Comparison of ENCODE assay signal across 24 cellular contexts in the genomic region with DNA sequence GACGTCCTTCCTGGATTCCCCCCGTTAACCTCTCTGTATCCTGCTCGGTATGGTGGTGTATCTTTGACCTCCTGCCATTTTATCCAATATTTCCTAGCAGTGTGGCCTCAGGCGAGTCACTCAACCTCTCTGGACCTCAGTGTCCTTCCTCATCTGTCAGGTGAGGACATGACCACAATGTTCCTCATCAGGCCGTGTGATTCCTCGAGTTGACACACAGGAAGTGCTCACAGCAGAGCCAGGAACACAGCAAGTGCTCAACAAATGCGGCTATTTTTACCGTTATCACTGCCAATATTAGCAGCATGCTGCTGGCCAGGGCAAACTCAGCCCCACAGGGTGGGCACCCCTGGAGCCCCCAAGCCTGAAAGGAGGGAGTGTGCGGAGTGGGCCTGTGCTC.
A peak's percentile ranks its signal among the peaks of the same experiment; 100 is the strongest.
DNase-seq lines count a peak whose midpoint lies in the region; ATAC-seq, FAIRE-seq and TF ChIP-seq lines count a peak whose summit lies in the region.
"Had no signal": no experiment of that assay in that cellular context is flagged by ENCODE, and none has a peak within 500 bp of the region (broad histone marks: within the 10 kb centered on the region; RNA-seq: fewer than 3 reads in every experiment).

No MANE protein-coding gene starts in this region.

- H4K20me1 ChIP-seq in HepG2 (ENCODE audit: insufficient read depth, low read length) (no peaks in the 10 kb centered on the region), PC-9 (ENCODE audit: insufficient read depth) (no peaks in the 10 kb centered on the region)

- TF ChIP-seq CTCF in liver (IDR thresholded peaks at IDR 0.05; ENCODE audit: low read depth, low read length, missing input control) (no peak), HepG2 (CRISPR knock-in tag; IDR thresholded peaks at IDR 0.05) (no peak), bronchial epithelial cell (IDR thresholded peaks at IDR 0.05; ENCODE audit: insufficient read depth, low read length, severe bottlenecking) (no peak), sigmoid colon (IDR thresholded peaks at IDR 0.05) (no peak), WERI-Rb-1 (IDR thresholded peaks at IDR 0.05; ENCODE audit: low read depth, low read length) (no peak), PC-9 (conservative IDR thresholded peaks at IDR 0.05) (no peak)

- H3K4me3 ChIP-seq in liver (ENCODE audit: low read depth in 1 of 3, low read length in 3 of 3) (no peak overlapping the region), HepG2 (replicated peaks in 1 of 3; ENCODE audit: insufficient read depth in 1 of 3, low read depth in 2 of 3, low read length in 3 of 3) (no peak overlapping the region), bronchial epithelial cell (ENCODE audit: low read depth, low read length) (no peak overlapping the region), sigmoid colon (no peak overlapping the region), WERI-Rb-1 (ENCODE audit: low read depth, low read length) (no peak overlapping the region), PC-9 (no peak overlapping the region)
- H3K4me3 ChIP-seq: prostate gland, stomach had no signal

- CTCF ChIA-PET in HepG2 (lab: Yijun Ruan, JAX; ENCODE audit: low intra/inter-chr PET ratio, low total read pairs) (no interaction called here), PC-9 (lab: Charles Lee) (no interaction called here)

- FAIRE-seq in HepG2 (lab: Jason Lieb, UNC), result no peak
- FAIRE-seq in bronchial epithelial cell (lab: Jason Lieb, UNC), result no peak
- FAIRE-seq: small intestine had no signal

- H3K79me2 ChIP-seq in HepG2 (ENCODE audit: insufficient read depth, low read length) (no peaks in the 10 kb centered on the region), PC-9 (ENCODE audit: low read depth) (no peaks in the 10 kb centered on the region)

- TF ChIP-seq EP300 in HepG2 (IDR thresholded peaks at IDR 0.05; ENCODE audit: low read depth in 2 of 2, low read length in 2 of 2) (no peak), HepG2 (CRISPR knock-in tag; IDR thresholded peaks at IDR 0.05; ENCODE audit: borderline replicate concordance) (no peak), sigmoid colon (IDR thresholded peaks at IDR 0.05) (no peak)

- BruUV-seq in HepG2 (replicated peaks; lab: Mats Ljungman, UMichigan) (no TSS peak), PC-9 (replicated peaks; lab: Mats Ljungman, UMichigan) (no TSS peak)

- H3K27ac ChIP-seq in liver (ENCODE audit: low read depth in 1 of 2, low read length in 2 of 2) (peak overlapping the region; percentile 16 to 27), HepG2 (ENCODE audit: extremely low read length, insufficient read depth, low read length) (no peak overlapping the region), sigmoid colon (peak overlapping the region in 1 of 4 donors; percentile 64), WERI-Rb-1 (no peak overlapping the region), PC-9 (no peak overlapping the region)
- H3K27ac ChIP-seq: prostate gland had no signal

- intact Hi-C loops in HepG2 (cut with micrococcal nuclease; ENCODE audit: unreplicated experiment) (no loop called here), sigmoid colon (cut with DNase I) (no loop called here), PC-9 (cut with micrococcal nuclease; ENCODE audit: unreplicated experiment) (no loop called here)

- H2AFZ ChIP-seq in HepG2 (ENCODE audit: low read length) (no peak overlapping the region), PC-9 (no peak overlapping the region)

- H3K27me3 ChIP-seq in liver (ENCODE audit: control insufficient read depth in 4 of 4, insufficient read depth in 4 of 4, low read length in 3 of 4) (no peaks in the 10 kb centered on the region), HepG2 (ENCODE audit: control insufficient read depth in 1 of 2, insufficient read depth in 2 of 2, low read length in 2 of 2) (no peaks in the 10 kb centered on the region), bronchial epithelial cell (ENCODE audit: control insufficient read depth, insufficient read depth, low read length) (no peaks in the 10 kb centered on the region), sigmoid colon (no peaks in the 10 kb centered on the region), WERI-Rb-1 (ENCODE audit: insufficient read depth, low read depth, severe bottlenecking) (peaks cover 2% of the 10 kb centered on the region), PC-9 (ENCODE audit: insufficient read depth, low read depth) (peaks cover 98% of the 10 kb centered on the region)
- H3K27me3 ChIP-seq: stomach had no signal

- POLR2A ChIA-PET in HepG2 (lab: Yijun Ruan, JAX), result no interaction called here
- POLR2A ChIA-PET in PC-9 (lab: Charles Lee; ENCODE audit: unreplicated experiment), result no interaction called here

- no peaks in the 10 kb centered on the region for H3K9me2 ChIP-seq in PC-9 (ENCODE audit: insufficient read depth)

- 68% methylated on average over 9 of the region's 9 CpGs for WGBS in liver
- 43% methylated on average over 8 of the region's 9 CpGs for WGBS in HepG2 (ENCODE audit: low lambda C conversion rate)
- 69 to 74% methylated on average over 9 of the region's 9 CpGs for WGBS in sigmoid colon, 2 donors

- no peaks in the 10 kb centered on the region for H3K4me1 ChIP-seq in liver (ENCODE audit: control insufficient read depth in 4 of 4, insufficient read depth in 4 of 4, low read length in 3 of 4)
- H3K4me1 ChIP-seq in HepG2 (ENCODE audit: insufficient read depth, low read length), result no peaks in the 10 kb centered on the region; the same call in 1 of the 2 replicates
- H3K4me1 ChIP-seq in sigmoid colon, result peaks cover 0 to 39% (median 28%) of the 10 kb centered on the region in 4 donors
- no peaks in the 10 kb centered on the region for H3K4me1 ChIP-seq in PC-9 (replicated peaks; ENCODE audit: insufficient read depth)
- H3K4me1 ChIP-seq: prostate gland had no signal

- DNase-seq in HepG2 (ENCODE audit: low spot score) (no peak), bronchial epithelial cell (ENCODE audit: low read depth) (peak; percentile 5), left lobe of liver (ENCODE audit: low spot score) (no peak), sigmoid colon (no peak), germinal center (ENCODE audit: low spot score) (no peak), WERI-Rb-1 (no peak), PC-9 (no peak)
- DNase-seq: activated CD4-positive, alpha-beta T cell treated with anti-CD3 and anti-CD28 coated beads, Interleukin-2, amount 10 ng/mL, durations not matched to agents 7 days and 5 days; CD4-positive, CD25-positive, alpha-beta regulatory T cell; effector memory CD8-positive, alpha-beta T cell; H7; immature natural killer cell; mesendoderm; MM.1S; natural killer cell; NCI-H1694 treated with DMSO at 0.1 percent for 48 hours; NK-92 treated with Interleukin-12 subunit alpha and Interleukin-12 subunit beta, amount 100 ng/mL, for 24 hours; RPMI8226; small intestine; stimulated activated CD4-positive, alpha-beta T cell treated with anti-CD3 and anti-CD28 coated beads, Interleukin-4, amount 100 ng/mL, for 24 hours; stomach; T-cell had no signal

- H3K4me2 ChIP-seq in HepG2 (ENCODE audit: low read depth, low read length), result no peak overlapping the region
- no peak overlapping the region for H3K4me2 ChIP-seq in PC-9

- H3K36me3 ChIP-seq in liver (ENCODE audit: control insufficient read depth in 4 of 4, insufficient read depth in 3 of 4, low read depth in 1 of 4, low read length in 3 of 4) (no peaks in the 10 kb centered on the region), HepG2 (replicated peaks in 1 of 2; ENCODE audit: control insufficient read depth in 1 of 2, insufficient read depth in 2 of 2, low read length in 2 of 2) (no peaks in the 10 kb centered on the region), bronchial epithelial cell (ENCODE audit: control insufficient read depth, insufficient read depth, low read length) (no peaks in the 10 kb centered on the region), sigmoid colon (no peaks in the 10 kb centered on the region), WERI-Rb-1 (no peaks in the 10 kb centered on the region), PC-9 (ENCODE audit: low read depth) (no peaks in the 10 kb centered on the region)
- H3K36me3 ChIP-seq: prostate gland, stomach had no signal

- no peaks in the 10 kb centered on the region for H3K9me3 ChIP-seq in liver (ENCODE audit: control insufficient read depth in 4 of 4, low read length in 3 of 4)
- no peaks in the 10 kb centered on the region for H3K9me3 ChIP-seq in HepG2 (ENCODE audit: low read length)
- H3K9me3 ChIP-seq in sigmoid colon, result no peaks in the 10 kb centered on the region
- H3K9me3 ChIP-seq in WERI-Rb-1 (ENCODE audit: severe bottlenecking), result no peaks in the 10 kb centered on the region
- H3K9me3 ChIP-seq in PC-9 (ENCODE audit: insufficient read depth, low read depth), result no peaks in the 10 kb centered on the region
- H3K9me3 ChIP-seq: prostate gland, stomach had no signal

- no peaks in the 10 kb centered on the region for H3F3A ChIP-seq in PC-9 (ENCODE audit: insufficient read depth, low read depth)

- no peak for TF ChIP-seq RAD21 in liver (IDR thresholded peaks at IDR 0.05)
- TF ChIP-seq RAD21 in HepG2 (CRISPR knock-in tag; IDR thresholded peaks at IDR 0.05), result no peak

- TF ChIP-seq POLR2A in HepG2 (IDR thresholded peaks at IDR 0.05; ENCODE audit: insufficient read depth in 1 of 2, low read depth in 2 of 2, low read length in 2 of 2), result no peak
- no peak for TF ChIP-seq POLR2A in sigmoid colon (IDR thresholded peaks at IDR 0.05)

- no peak overlapping the region for H3K9ac ChIP-seq in liver (ENCODE audit: low read depth in 1 of 2, low read length in 2 of 2)
- no peak overlapping the region for H3K9ac ChIP-seq in HepG2 (ENCODE audit: insufficient read depth, low read depth, low read length)

- ATAC-seq in HepG2 (no peak), left lobe of liver (peak; percentile 33)
- ATAC-seq: effector memory CD8-positive, alpha-beta T cell; natural killer cell; T-cell had no signal

- in situ Hi-C loops in HepG2 (cut with HindIII; ENCODE audit: extremely low pct_ligation_motif_present, low pct_unique_long_range_greater_than_20kb), result no loop called here

TF ChIP-seq in HepG2, 621 proteins besides CTCF, POLR2A, EP300 and RAD21 (continues in another document):
- TF ChIP-seq CEBPB (IDR thresholded peaks at IDR 0.05; ENCODE audit: borderline replicate concordance, low read depth, low read length), result no peak
- no peak for TF ChIP-seq MTF1 (CRISPR knock-in tag; IDR thresholded peaks at IDR 0.05)
- TF ChIP-seq ZNF841 (CRISPR knock-in tag; IDR thresholded peaks at IDR 0.05; ENCODE audit: borderline replicate concordance), result no peak
- TF ChIP-seq RCOR2 (CRISPR knock-in tag; IDR thresholded peaks at IDR 0.05), result no peak
- no peak for TF ChIP-seq ZNF253 (CRISPR knock-in tag; IDR thresholded peaks at IDR 0.05; ENCODE audit: borderline replicate concordance)
- TF ChIP-seq STAG1 (CRISPR knock-in tag; IDR thresholded peaks at IDR 0.05), result no peak

Comparison
In these comparisons a context has a peak if more than half of its experiments do, and no peak if none do; other contexts are left out.
1. H3K27ac ChIP-seq: peak in liver (2 of 2); none in HepG2 (single experiment), WERI-Rb-1 (single experiment) and PC-9 (single experiment).